30 cellular contexts compared by ENCODE assay signal in the genomic region with DNA sequence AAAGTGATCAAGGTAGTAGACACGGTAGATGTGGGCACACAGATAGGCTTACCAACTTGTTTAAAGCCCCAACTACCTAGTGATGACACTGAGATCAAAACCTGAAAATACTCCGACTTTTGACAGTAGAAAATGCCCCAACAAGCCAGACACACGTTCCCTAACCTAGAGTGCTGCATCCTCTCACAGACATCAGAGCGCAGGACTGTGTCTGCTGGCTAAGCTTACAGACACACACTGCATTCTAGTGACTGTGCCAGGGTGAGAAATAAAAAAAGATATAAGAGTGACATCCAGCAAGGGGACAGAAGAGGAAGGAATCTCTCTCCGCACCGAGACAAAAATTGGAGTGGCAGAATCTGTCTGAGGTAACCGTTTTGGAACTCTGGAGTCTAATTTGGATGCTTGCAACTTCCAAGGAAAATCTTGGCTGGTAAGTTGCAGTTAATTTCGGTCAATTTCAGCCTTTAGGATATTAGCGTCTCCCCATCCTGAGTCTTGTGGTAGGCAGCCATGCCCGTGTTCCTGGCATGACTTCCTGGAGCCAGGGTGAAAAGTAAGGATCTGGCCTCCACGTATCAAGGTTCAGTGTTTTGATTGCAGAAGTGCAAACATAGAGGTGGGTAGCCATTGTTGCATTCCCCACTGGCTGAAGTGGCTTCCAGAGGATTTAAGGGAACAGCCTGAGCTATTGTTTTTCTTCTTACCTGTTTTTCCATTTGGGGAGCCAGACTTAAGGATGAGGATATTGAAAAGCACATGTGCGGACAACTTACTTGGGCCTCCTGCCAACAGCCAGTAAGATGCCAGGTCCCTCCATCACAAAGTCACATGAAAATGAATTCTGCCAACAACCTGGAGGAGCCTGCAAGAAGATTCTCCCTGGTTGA.
DNase-seq lines count a peak whose midpoint lies in the region; ATAC-seq and TF ChIP-seq lines count a peak whose summit lies in the region.
"Had no signal": no experiment of that assay in that cellular context is flagged by ENCODE, and none has a peak within 500 bp of the region (broad histone marks: within the 10 kb centered on the region; RNA-seq: fewer than 3 reads in every experiment).

No MANE protein-coding gene starts in this region.

- H3K9me3 Mint-ChIP-seq in activated T-cell treated with anti-CD3 and anti-CD28 coated beads, Interleukin-2, amount 50 U/mL, for 24 hours = no peaks in the 10 kb centered on the region
- H3K9me3 Mint-ChIP-seq: activated naive CD4-positive, alpha-beta T cell treated with anti-CD3 and anti-CD28 coated beads, Interleukin-2, amount 10 ng/mL, durations not matched to agents 7 days and 5 days; activated T-helper 1 cell treated with anti-CD3 and anti-CD28 coated beads, Interleukin-12 subunit alpha, Interleukin-12 subunit beta, Interleukin-2, Interleukin-4 antibody, amounts not matched to agents 30 ng/mL and 10 ng/mL and 1 ng/mL, durations not matched to agents 14 hours and 24 hours and 36 hours had no signal

- intact Hi-C loops in lower lobe of right lung (cut with DNase I) (no loop called here), upper lobe of right lung (cut with DNase I) (no loop called here)

- H3K4me1 ChIP-seq in lower lobe of right lung (peaks cover 11% of the 10 kb centered on the region), upper lobe of right lung (peaks cover 10% of the 10 kb centered on the region)
- H3K4me1 ChIP-seq: SJSA1 had no signal

- H3K4me3 ChIP-seq in coronary artery (no peak overlapping the region), lower lobe of right lung (no peak overlapping the region), upper lobe of right lung (no peak overlapping the region)
- H3K4me3 ChIP-seq: MG63, SJSA1, tibial artery had no signal

- ATAC-seq in lower lobe of right lung (peak; percentile 67 to 69), upper lobe of right lung (peak; percentile 67), GM18861 (IDR thresholded peaks at IDR 0.05; ENCODE audit: unreplicated experiment) (no peak)
- ATAC-seq: naive thymus-derived CD4-positive, alpha-beta T cell had no signal

- no peak for TF ChIP-seq CTCF in coronary artery (IDR thresholded peaks at IDR 0.05)
- no peak for TF ChIP-seq CTCF in lower lobe of right lung (IDR thresholded peaks at IDR 0.05)
- TF ChIP-seq CTCF in upper lobe of right lung (IDR thresholded peaks at IDR 0.05) = no peak

- no peak overlapping the region for H3K4me3 Mint-ChIP-seq in activated T-cell treated with anti-CD3 and anti-CD28 coated beads, Interleukin-2, amount 50 U/mL, for 24 hours
- H3K4me3 Mint-ChIP-seq: activated naive CD4-positive, alpha-beta T cell treated with anti-CD3 and anti-CD28 coated beads, Interleukin-2, amount 10 ng/mL, durations not matched to agents 7 days and 5 days; activated T-helper 1 cell treated with anti-CD3 and anti-CD28 coated beads, Interleukin-12 subunit alpha, Interleukin-12 subunit beta, Interleukin-2, Interleukin-4 antibody, amounts not matched to agents 30 ng/mL and 10 ng/mL and 1 ng/mL, durations not matched to agents 14 hours and 24 hours and 36 hours; mesothelial cell of epicardium; naive thymus-derived CD4-positive, alpha-beta T cell had no signal

- DNase-seq in activated T-cell treated with anti-CD3 and anti-CD28 coated beads, Interleukin-2, amount 50 U/mL, for 24 hours = no peak
- DNase-seq in activated T-cell treated with anti-CD3 and anti-CD28 coated beads, Interleukin-2, amount 50 U/mL, for 48 hours = no peak
- peak; percentile 52 for DNase-seq in coronary artery (ENCODE audit: low spot score)
- no peak for DNase-seq in lower lobe of right lung
- DNase-seq in upper lobe of right lung = no peak
- DNase-seq in AG08395 (ENCODE audit: low spot score) = no peak
- no peak for DNase-seq in germinal center (ENCODE audit: low spot score)
- DNase-seq: activated CD4-positive, CD25-positive, alpha-beta regulatory T cell treated with anti-CD3 and anti-CD28 coated beads, Interleukin-2, amount 50 U/mL, for 72 hours; activated naive CD4-positive, alpha-beta T cell treated with anti-CD3 and anti-CD28 coated beads, Interleukin-2, amount 10 ng/mL, durations not matched to agents 7 days and 5 days; dermis blood vessel endothelial cell; DMS79 treated with DMSO at 0.1 percent for 48 hours; glutamatergic neuron; GOT3; KBM-7; kidney glomerular epithelial cell; MG63; naive thymus-derived CD4-positive, alpha-beta T cell; NCI-H1436; NCI-H524; NK-92 treated with Interleukin-12 subunit alpha and Interleukin-12 subunit beta, amount 100 ng/mL, for 24 hours; nucleus accumbens; stimulated activated CD4-positive, alpha-beta T cell treated with anti-CD3 and anti-CD28 coated beads, Interleukin-12 subunit alpha, Interleukin-12 subunit beta, amount 100 ng/mL, for 4 hours; stimulated activated CD4-positive, alpha-beta T cell treated with anti-CD3 and anti-CD28 coated beads, Interleukin-4, amount 100 ng/mL, for 4 hours; stimulated activated naive CD4-positive, alpha-beta T cell treated with Interleukin-2 at 50 U/mL for 16 hours; T-helper 1 cell had no signal

- H3K4me1 Mint-ChIP-seq in activated T-cell treated with anti-CD3 and anti-CD28 coated beads, Interleukin-2, amount 50 U/mL, for 24 hours (ENCODE audit: low read depth) = peaks cover 10% of the 10 kb centered on the region
- H3K4me1 Mint-ChIP-seq: activated naive CD4-positive, alpha-beta T cell treated with anti-CD3 and anti-CD28 coated beads, Interleukin-2, amount 10 ng/mL, durations not matched to agents 7 days and 5 days had no signal

- peaks cover 78% of the 10 kb centered on the region for H3K36me3 Mint-ChIP-seq in activated T-cell treated with anti-CD3 and anti-CD28 coated beads, Interleukin-2, amount 50 U/mL, for 24 hours (ENCODE audit: low read depth)

- no peaks in the 10 kb centered on the region for H3K27me3 Mint-ChIP-seq in activated T-cell treated with anti-CD3 and anti-CD28 coated beads, Interleukin-2, amount 50 U/mL, for 24 hours
- H3K27me3 Mint-ChIP-seq: activated naive CD4-positive, alpha-beta T cell treated with anti-CD3 and anti-CD28 coated beads, Interleukin-2, amount 10 ng/mL, durations not matched to agents 7 days and 5 days; naive thymus-derived CD4-positive, alpha-beta T cell had no signal

- peak overlapping the region; percentile 10 for H3K27ac Mint-ChIP-seq in activated T-cell treated with anti-CD3 and anti-CD28 coated beads, Interleukin-2, amount 50 U/mL, for 24 hours
- H3K27ac Mint-ChIP-seq: activated naive CD4-positive, alpha-beta T cell treated with anti-CD3 and anti-CD28 coated beads, Interleukin-2, amount 10 ng/mL, durations not matched to agents 7 days and 5 days; activated T-helper 1 cell treated with anti-CD3 and anti-CD28 coated beads, Interleukin-12 subunit alpha, Interleukin-12 subunit beta, Interleukin-2, Interleukin-4 antibody, amounts not matched to agents 30 ng/mL and 10 ng/mL and 1 ng/mL, durations not matched to agents 14 hours and 24 hours and 36 hours; mesothelial cell of epicardium had no signal

- H3K36me3 ChIP-seq in lower lobe of right lung (peaks cover 21% of the 10 kb centered on the region), upper lobe of right lung (peaks cover 25% of the 10 kb centered on the region)

- no peaks in the 10 kb centered on the region for H3K27me3 ChIP-seq in lower lobe of right lung (ENCODE audit: low read depth)
- H3K27me3 ChIP-seq in upper lobe of right lung = no peaks in the 10 kb centered on the region
- H3K27me3 ChIP-seq: MG63, SJSA1, tibial artery had no signal

- H3K27ac ChIP-seq in coronary artery (no peak overlapping the region), lower lobe of right lung (no peak overlapping the region), upper lobe of right lung (no peak overlapping the region)
- H3K27ac ChIP-seq: SJSA1 had no signal

- H3K9me3 ChIP-seq in lower lobe of right lung (no peaks in the 10 kb centered on the region), upper lobe of right lung (no peaks in the 10 kb centered on the region)
- H3K9me3 ChIP-seq: MG63, tibial artery had no signal
